Comparison of ENCODE assay signal across 33 cellular contexts in the genomic region with DNA sequence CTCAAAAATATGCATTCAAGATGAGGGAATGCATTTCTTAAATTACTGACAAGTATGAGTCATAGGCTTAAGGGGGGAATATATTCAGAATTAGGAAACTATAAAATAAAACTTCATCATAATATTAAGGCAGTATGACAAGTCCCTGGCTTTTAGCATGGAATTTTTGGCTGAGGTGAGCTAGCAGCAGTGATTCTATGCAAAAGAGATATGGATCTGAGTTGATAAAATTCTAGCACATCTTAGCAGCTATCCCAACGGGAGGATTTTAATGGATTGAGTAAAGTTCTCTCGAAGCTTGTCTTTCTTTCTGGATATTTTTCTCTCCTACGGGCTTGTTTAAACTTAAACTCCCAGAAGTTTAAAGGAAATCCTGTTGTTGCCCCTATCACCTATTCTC. TPM values are rescaled to one million over a fixed set of nuclear protein-coding genes. Genes with fewer than 3 reads are reported as not detected.
"Had no signal": no experiment of that assay in that cellular context is flagged by ENCODE, and none has a peak within 500 bp of the region (broad histone marks: within the 10 kb centered on the region; RNA-seq: fewer than 3 reads in every experiment).

No MANE protein-coding gene starts in this region.

- H3K9me3 ChIP-seq: colonic mucosa, esophagus squamous epithelium, gastrocnemius medialis, heart right ventricle, left lung, lower lobe of right lung had no signal

- H3K27ac ChIP-seq: colonic mucosa, epithelial cell of prostate, esophagus squamous epithelium, gastrocnemius medialis, heart right ventricle, left lung, lower lobe of right lung had no signal

- H3K27me3 ChIP-seq: colonic mucosa, esophagus squamous epithelium, gastrocnemius medialis, heart right ventricle, left lung had no signal

- H3K4me3 Mint-ChIP-seq: dendritic cell treated with granulocyte-macrophage colony-stimulating factor and Interleukin-4, amounts not matched to agents 40 ng/mL and 50 ng/mL, for 4 days; effector memory CD8-positive, alpha-beta T cell; endodermal cell; naive thymus-derived CD4-positive, alpha-beta T cell had no signal

- H3K27me3 Mint-ChIP-seq: dendritic cell treated with granulocyte-macrophage colony-stimulating factor and Interleukin-4, amounts not matched to agents 40 ng/mL and 50 ng/mL, for 4 days had no signal

- ATAC-seq: effector memory CD8-positive, alpha-beta T cell; esophagus mucosa; gastrocnemius medialis; heart right ventricle; left cardiac atrium; left lung; left ventricle myocardium superior; lower lobe of right lung; naive thymus-derived CD4-positive, alpha-beta T cell had no signal

- FAIRE-seq: endometrium, islet of Langerhans, keratinocyte had no signal

- DNase-seq: colonic mucosa; cortex of kidney; effector CD8-positive, alpha-beta T cell; effector memory CD8-positive, alpha-beta T cell; endodermal cell; erythroblast; esophagus squamous epithelium; foreskin fibroblast; foreskin melanocyte; gastrocnemius medialis; glutamatergic neuron; heart right ventricle; hippocampal formation; left cardiac atrium; left lung; left ventricle myocardium superior; lower lobe of right lung; mesenchymal stem cell; midbrain; naive thymus-derived CD4-positive, alpha-beta T cell had no signal

- H3K36me3 ChIP-seq: colonic mucosa, esophagus squamous epithelium, gastrocnemius medialis, heart right ventricle, left lung, lower lobe of right lung had no signal

- H3K4me1 ChIP-seq: colonic mucosa, esophagus squamous epithelium, gastrocnemius medialis, heart right ventricle, left lung, lower lobe of right lung had no signal

- H3K4me3 ChIP-seq: colonic mucosa, esophagus squamous epithelium, gastrocnemius medialis, heart right ventricle, left lung, lower lobe of right lung had no signal

- H3K27ac Mint-ChIP-seq: dendritic cell treated with granulocyte-macrophage colony-stimulating factor and Interleukin-4, amounts not matched to agents 40 ng/mL and 50 ng/mL, for 4 days; effector memory CD8-positive, alpha-beta T cell; endodermal cell; naive thymus-derived CD4-positive, alpha-beta T cell had no signal

RNA-seq across cellular contexts. Expression of gene OR51Q1, which starts 1.2 kb away (rescaled TPM):
- total RNA-seq: colonic mucosa; dermis microvascular lymphatic vessel endothelial cell; esophagus mucosa; esophagus squamous epithelium; gastrocnemius medialis; glomerular endothelial cell; heart right ventricle; kidney epithelial cell; left cardiac atrium; left lung; left ventricle myocardium superior; lower leg skin; lower lobe of right lung; lung microvascular endothelial cell; mononuclear cell; mucosa of gallbladder; naive thymus-derived CD4-positive, alpha-beta T cell had no signal
- polyA plus RNA-seq: heart right ventricle; keratinocyte; naive thymus-derived CD4-positive, alpha-beta T cell had no signal

RNA-seq across cellular contexts. Expression of gene OR51I1, which starts 18.2 kb away (rescaled TPM):
- total RNA-seq: colonic mucosa; endodermal cell; esophagus mucosa; gastrocnemius medialis; glomerular endothelial cell; kidney epithelial cell; left cardiac atrium; left lung; left ventricle myocardium superior; lower leg skin; lung microvascular endothelial cell; mononuclear cell; naive thymus-derived CD4-positive, alpha-beta T cell had no signal
- polyA plus RNA-seq: heart right ventricle; keratinocyte; naive thymus-derived CD4-positive, alpha-beta T cell had no signal

RNA-seq across cellular contexts. Expression of gene OR51I2, which starts 26.0 kb away (rescaled TPM):
- total RNA-seq: colonic mucosa; dermis microvascular lymphatic vessel endothelial cell; endodermal cell; esophagus mucosa; esophagus squamous epithelium; gastrocnemius medialis; glomerular endothelial cell; heart right ventricle; kidney epithelial cell; left cardiac atrium; left lung; left ventricle myocardium superior; lower leg skin; lower lobe of right lung; lung microvascular endothelial cell; mononuclear cell; mucosa of gallbladder; naive thymus-derived CD4-positive, alpha-beta T cell had no signal
- polyA plus RNA-seq: heart right ventricle; keratinocyte; naive thymus-derived CD4-positive, alpha-beta T cell had no signal

RNA-seq across cellular contexts. Expression of gene OR51M1, which starts 39.5 kb away (rescaled TPM):
- total RNA-seq: colonic mucosa; dermis microvascular lymphatic vessel endothelial cell; esophagus mucosa; esophagus squamous epithelium; gastrocnemius medialis; glomerular endothelial cell; heart right ventricle; kidney epithelial cell; left cardiac atrium; left lung; left ventricle myocardium superior; lower leg skin; lower lobe of right lung; lung microvascular endothelial cell; mucosa of gallbladder; naive thymus-derived CD4-positive, alpha-beta T cell had no signal
- polyA plus RNA-seq: heart right ventricle; keratinocyte; naive thymus-derived CD4-positive, alpha-beta T cell had no signal
